11 cellular contexts compared by ENCODE assay signal in genomic region chr1:230682274-230682673, GRCh38. TPM values are rescaled to one million over a fixed set of nuclear protein-coding genes. Genes with fewer than 3 reads are reported as not detected.
DNase-seq lines count a peak whose midpoint lies in the region; ATAC-seq and TF ChIP-seq lines count a peak whose summit lies in the region.
"Had no signal": no experiment of that assay in that cellular context is flagged by ENCODE, and none has a peak within 500 bp of the region (broad histone marks: within the 10 kb centered on the region; RNA-seq: fewer than 3 reads in every experiment).

No MANE protein-coding gene starts in this region.

- H2AFZ ChIP-seq in SK-N-SH (ENCODE audit: low read depth) (no peak overlapping the region), hepatocyte (no peak overlapping the region)

- ATAC-seq in GM18498 (IDR thresholded peaks at IDR 0.05; ENCODE audit: unreplicated experiment): no peak
- no peak for ATAC-seq in HG03045 (IDR thresholded peaks at IDR 0.05; ENCODE audit: unreplicated experiment)

- H3K27me3 ChIP-seq in SK-N-SH (ENCODE audit: insufficient read depth): no peaks in the 10 kb centered on the region
- no peaks in the 10 kb centered on the region for H3K27me3 ChIP-seq in hepatocyte
- H3K27me3 ChIP-seq: body of pancreas, upper lobe of right lung had no signal

- peaks cover 10% of the 10 kb centered on the region for H3K4me1 Mint-ChIP-seq in activated T-cell treated with anti-CD3 and anti-CD28 coated beads, Interleukin-2, amount 50 U/mL, for 24 hours (ENCODE audit: low read depth)

- H3K9me3 ChIP-seq in SK-N-SH (no peaks in the 10 kb centered on the region), hepatocyte (ENCODE audit: low read depth) (no peaks in the 10 kb centered on the region)
- H3K9me3 ChIP-seq: body of pancreas, upper lobe of right lung had no signal

- H3K4me1 ChIP-seq in SK-N-SH (ENCODE audit: control insufficient read depth in 1 of 2, insufficient read depth in 2 of 2, low read depth in 1 of 2, low read length in 1 of 2): peaks cover 17 to 27% of the 10 kb centered on the region in 2 experiments
- peaks cover 34% of the 10 kb centered on the region for H3K4me1 ChIP-seq in hepatocyte (ENCODE audit: insufficient read depth)

- H4K20me1 ChIP-seq in SK-N-SH (ENCODE audit: insufficient read depth) (peaks cover 4% of the 10 kb centered on the region; the same call in 1 of the 2 replicates), hepatocyte (ENCODE audit: insufficient read depth, poor library complexity, severe bottlenecking) (no peaks in the 10 kb centered on the region)

- peaks cover 54 to 91% of the 10 kb centered on the region in 2 experiments for H3K36me3 ChIP-seq in SK-N-SH (replicated peaks in 1 of 2; ENCODE audit: control insufficient read depth in 1 of 2, insufficient read depth in 2 of 2, low read length in 1 of 2)
- H3K36me3 ChIP-seq in hepatocyte (replicated peaks; ENCODE audit: insufficient read depth, low read depth): no peaks in the 10 kb centered on the region

- TF ChIP-seq CTCF in SK-N-SH (IDR thresholded peaks at IDR 0.05) (no peak), hepatocyte (IDR thresholded peaks at IDR 0.05; ENCODE audit: poor library complexity) (no peak)

- POLR2A ChIA-PET in SK-N-SH (lab: Yijun Ruan, JAX): no interaction called here

- 27% methylated on average over 3 of the region's 3 CpGs for WGBS in SK-N-SH (ENCODE audit: low lambda C conversion rate)
- 53% methylated on average over 3 of the region's 3 CpGs for WGBS in hepatocyte (ENCODE audit: low lambda C conversion rate, missing lambda C conversion rate)

- H3K9me2 ChIP-seq in SK-N-SH (no peaks in the 10 kb centered on the region), hepatocyte (replicated peaks; ENCODE audit: insufficient read depth) (no peaks in the 10 kb centered on the region)

- H3K9me3 Mint-ChIP-seq in activated T-cell treated with anti-CD3 and anti-CD28 coated beads, Interleukin-2, amount 50 U/mL, for 24 hours: no peaks in the 10 kb centered on the region

- H3K27ac ChIP-seq in SK-N-SH (ENCODE audit: low read depth in 2 of 2, low read length in 1 of 2): peak overlapping the region; percentile 48 to 77; a peak in 3 of 4 replicates
- peak overlapping the region; percentile 44 for H3K27ac ChIP-seq in hepatocyte
- H3K27ac ChIP-seq in substantia nigra (ENCODE audit: low read depth, low read length, poor library complexity, severe bottlenecking): peak overlapping the region; percentile 37
- H3K27ac ChIP-seq: upper lobe of right lung had no signal

- no peak overlapping the region for H3K4me3 Mint-ChIP-seq in activated T-cell treated with anti-CD3 and anti-CD28 coated beads, Interleukin-2, amount 50 U/mL, for 24 hours

- DNase-seq in activated T-cell treated with anti-CD3 and anti-CD28 coated beads, Interleukin-2, amount 50 U/mL, for 24 hours: no peak
- DNase-seq in activated T-cell treated with anti-CD3 and anti-CD28 coated beads, Interleukin-2, amount 50 U/mL, for 1 hour: no peak
- no peak for DNase-seq in SK-N-SH
- no peak for DNase-seq in hepatocyte (ENCODE audit: low spot score)
- DNase-seq in substantia nigra (lab: John Stamatoyannopoulos, UW): peak in 26 of 49 donors; percentile 10 to 86 (median 56)
- DNase-seq in stimulated activated naive CD4-positive, alpha-beta T cell treated with Interleukin-2 at 50 U/mL for 16 hours (lab: John Stamatoyannopoulos, UW): no peak
- DNase-seq: upper lobe of right lung had no signal

- no peak for TF ChIP-seq EP300 in SK-N-SH (IDR thresholded peaks at IDR 0.05; ENCODE audit: borderline replicate concordance in 1 of 2, low read depth in 1 of 2, low read length in 1 of 2)

- H3K4me3 ChIP-seq in SK-N-SH (ENCODE audit: low read depth in 2 of 2, low read length in 1 of 2) (no peak overlapping the region), hepatocyte (no peak overlapping the region)
- H3K4me3 ChIP-seq: body of pancreas, upper lobe of right lung had no signal

- CTCF ChIA-PET in SK-N-SH (lab: Yijun Ruan, JAX): interaction anchor here (0.6 to 1.7 kb wide), 3 partner anchors 14 to 115 kb away, joined by 3 to 5 read pairs (median 3); no protein-coding TSS in a partner anchor

- no peaks in the 10 kb centered on the region for H3K79me2 ChIP-seq in SK-N-SH (ENCODE audit: insufficient read depth)
- H3K79me2 ChIP-seq in hepatocyte: no peaks in the 10 kb centered on the region

- TF ChIP-seq RAD21 in SK-N-SH (IDR thresholded peaks at IDR 0.05; ENCODE audit: low read length): no peak

- no peaks in the 10 kb centered on the region for H3K27me3 Mint-ChIP-seq in activated T-cell treated with anti-CD3 and anti-CD28 coated beads, Interleukin-2, amount 50 U/mL, for 24 hours

- H3K4me2 ChIP-seq in SK-N-SH: no peak overlapping the region
- H3K4me2 ChIP-seq in hepatocyte: peak overlapping the region; percentile 12

- peaks cover 98% of the 10 kb centered on the region for H3K36me3 Mint-ChIP-seq in activated T-cell treated with anti-CD3 and anti-CD28 coated beads, Interleukin-2, amount 50 U/mL, for 24 hours (ENCODE audit: low read depth)

- peaks cover 10% of the 10 kb centered on the region for H3F3A ChIP-seq in SK-N-SH (replicated peaks; ENCODE audit: insufficient read depth)

- no peak overlapping the region; the same call in 1 of the 2 replicates for H3K9ac ChIP-seq in SK-N-SH

- H3K27ac Mint-ChIP-seq in activated T-cell treated with anti-CD3 and anti-CD28 coated beads, Interleukin-2, amount 50 U/mL, for 24 hours: peak overlapping the region; percentile 12

TF ChIP-seq in SK-N-SH, 30 proteins besides CTCF, POLR2A, EP300 and RAD21:
- TF ChIP-seq NFIC (IDR thresholded peaks at IDR 0.05; ENCODE audit: borderline replicate concordance): no peak
- no peak for TF ChIP-seq IRF3 (IDR thresholded peaks at IDR 0.05; ENCODE audit: low read depth, low read length)
- no peak for TF ChIP-seq PBX3 (IDR thresholded peaks at IDR 0.05)
- no peak for TF ChIP-seq TEAD4 (IDR thresholded peaks at IDR 0.05; ENCODE audit: borderline replicate concordance, insufficient read depth)
- no peak for TF ChIP-seq NRF1 (IDR thresholded peaks at IDR 0.05; ENCODE audit: low read depth, low read length)
- TF ChIP-seq ELF1 (IDR thresholded peaks at IDR 0.05): no peak
- TF ChIP-seq RFX5 (IDR thresholded peaks at IDR 0.05; ENCODE audit: low read length): no peak

RNA-seq across cellular contexts. Expression of gene AGT, which starts 31.6 kb away (rescaled TPM):
- polyA plus RNA-seq in SK-N-SH (2012; rRNA removed): 0.39 and 0.41 TPM in 2 replicates
- polyA plus RNA-seq in SK-N-SH (2012; cell fraction: cytosol; rRNA removed): 0.17 and 0.18 TPM in 2 replicates
- 0.67 and 0.83 TPM in 2 replicates for polyA plus RNA-seq in SK-N-SH (2012; cell fraction: nucleus; rRNA removed)
- 476 and 505 TPM in 2 replicates for total RNA-seq in hepatocyte
- 455 and 583 TPM in 2 replicates for polyA plus RNA-seq in hepatocyte
- total RNA-seq: SK-MEL-5 had no signal

RNA-seq across cellular contexts. Expression of gene COG2, which starts 40.0 kb away (rescaled TPM):
- polyA plus RNA-seq in SK-N-SH (2012; rRNA removed) (11.0 and 12.3 TPM in 2 replicates), hepatocyte (23.7 and 25.3 TPM in 2 replicates)
- 12.4 TPM in 2 replicates for polyA plus RNA-seq in SK-N-SH (2012; cell fraction: cytosol; rRNA removed)
- 17.4 and 22.9 TPM in 2 replicates for polyA plus RNA-seq in SK-N-SH (2012; cell fraction: nucleus; rRNA removed)
- 39.9 and 46.2 TPM in 2 replicates for total RNA-seq in hepatocyte

Comparison
In these comparisons a context has a peak if more than half of its experiments do, and no peak if none do; other contexts are left out.
1. DNase-seq: peak in substantia nigra (26 of 49); none in activated T-cell treated with anti-CD3 and anti-CD28 coated beads, Interleukin-2, amount 50 U/mL, for 24 hours (single experiment), activated T-cell treated with anti-CD3 and anti-CD28 coated beads, Interleukin-2, amount 50 U/mL, for 1 hour (single experiment), SK-N-SH (single experiment), hepatocyte (single experiment) and stimulated activated naive CD4-positive, alpha-beta T cell treated with Interleukin-2 at 50 U/mL for 16 hours (single experiment).
2. RNA of gene AGT, which starts 31.6 kb away (polyA plus RNA-seq): 455 to 583 TPM in hepatocyte; 0.17 to 0.83 TPM in SK-N-SH; every median in the first group is over 100 times any median in the second.
3. Peak in every context shown above with its lines, with median percentiles within 50 percentile points of each other: H3K27ac ChIP-seq.